In the genomic region with DNA sequence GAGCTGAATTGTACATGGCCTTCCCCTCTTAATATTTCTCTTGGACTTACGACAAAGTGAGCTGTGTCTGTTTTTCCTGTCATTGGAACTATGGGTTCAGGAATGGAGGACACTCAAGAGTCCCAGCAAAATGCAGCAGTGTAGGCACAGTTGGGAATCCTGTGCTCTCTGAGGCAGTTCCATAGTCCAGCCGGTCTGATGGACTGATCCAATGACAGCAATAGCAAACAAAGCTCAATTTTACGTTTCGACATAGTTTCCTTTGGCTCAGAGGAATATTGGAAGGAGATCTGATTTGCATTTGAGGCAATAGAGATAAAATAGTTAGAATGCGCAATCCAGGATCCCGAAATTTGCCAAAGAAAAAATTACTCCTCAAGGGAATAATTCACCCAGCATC, we compare ENCODE assay signal across 27 cellular contexts.
"Had no signal": no experiment of that assay in that cellular context is flagged by ENCODE, and none has a peak within 500 bp of the region (broad histone marks: within the 10 kb centered on the region; RNA-seq: fewer than 3 reads in every experiment).

No MANE protein-coding gene starts in this region.

- ATAC-seq: effector memory CD8-positive, alpha-beta T cell; esophagus mucosa; foreskin keratinocyte; gastrocnemius medialis; gastroesophageal sphincter; heart left ventricle; heart right ventricle had no signal

- FAIRE-seq: endometrium, endothelial cell of umbilical vein had no signal

- H3K4me1 ChIP-seq: colonic mucosa, esophagus muscularis mucosa, esophagus squamous epithelium, foreskin keratinocyte, gastrocnemius medialis, gastroesophageal sphincter, heart left ventricle, heart right ventricle had no signal

- DNase-seq: colonic mucosa; cortex of kidney; dermis blood vessel endothelial cell; dorsolateral prefrontal cortex; effector CD4-positive, alpha-beta T cell; effector CD8-positive, alpha-beta T cell; effector memory CD4-positive, alpha-beta T cell; effector memory CD8-positive, alpha-beta T cell; endodermal cell; erythroblast; esophagus squamous epithelium; foreskin fibroblast; foreskin keratinocyte; foreskin melanocyte; gastrocnemius medialis; glutamatergic neuron; head of caudate nucleus; heart left ventricle; heart right ventricle had no signal

- H3K27ac Mint-ChIP-seq: dendritic cell treated with granulocyte-macrophage colony-stimulating factor and Interleukin-4, amounts not matched to agents 40 ng/mL and 50 ng/mL, for 4 days; effector memory CD8-positive, alpha-beta T cell; endodermal cell had no signal

- H3K27ac ChIP-seq: colonic mucosa, coronary artery, dorsolateral prefrontal cortex, epithelial cell of prostate, esophagus muscularis mucosa, esophagus squamous epithelium, foreskin keratinocyte, gastrocnemius medialis, gastroesophageal sphincter, heart left ventricle, heart right ventricle had no signal

- H3K27me3 ChIP-seq: colonic mucosa, dorsolateral prefrontal cortex, esophagus muscularis mucosa, esophagus squamous epithelium, foreskin keratinocyte, gastrocnemius medialis, gastroesophageal sphincter, heart left ventricle, heart right ventricle had no signal

- H3K9me3 ChIP-seq: colonic mucosa, gastrocnemius medialis had no signal

- H3K4me1 Mint-ChIP-seq: endodermal cell had no signal

- H3K36me3 ChIP-seq: colonic mucosa, esophagus muscularis mucosa, esophagus squamous epithelium, gastrocnemius medialis, gastroesophageal sphincter, heart left ventricle, heart right ventricle had no signal

- H3K4me3 ChIP-seq: colonic mucosa, coronary artery, dorsolateral prefrontal cortex, esophagus muscularis mucosa, esophagus squamous epithelium, gastrocnemius medialis, gastroesophageal sphincter, heart left ventricle, heart right ventricle had no signal

- H3K9me3 Mint-ChIP-seq: dendritic cell treated with granulocyte-macrophage colony-stimulating factor and Interleukin-4, amounts not matched to agents 40 ng/mL and 50 ng/mL, for 4 days; endodermal cell had no signal

- H3K27me3 Mint-ChIP-seq: dendritic cell treated with granulocyte-macrophage colony-stimulating factor and Interleukin-4, amounts not matched to agents 40 ng/mL and 50 ng/mL, for 4 days; effector memory CD8-positive, alpha-beta T cell had no signal

- H3K4me3 Mint-ChIP-seq: dendritic cell treated with granulocyte-macrophage colony-stimulating factor and Interleukin-4, amounts not matched to agents 40 ng/mL and 50 ng/mL, for 4 days; effector memory CD8-positive, alpha-beta T cell; endodermal cell had no signal
